In genomic region chr9:14706530-14707140, GRCh38 we compare ENCODE assay signal across 18 cellular contexts. TPM values are rescaled to one million over a fixed set of nuclear protein-coding genes. Genes with fewer than 3 reads are reported as not detected.
DNase-seq lines count a peak whose midpoint lies in the region; ATAC-seq and TF ChIP-seq lines count a peak whose summit lies in the region.
"Had no signal": no experiment of that assay in that cellular context is flagged by ENCODE, and none has a peak within 500 bp of the region (broad histone marks: within the 10 kb centered on the region; RNA-seq: fewer than 3 reads in every experiment).

No MANE protein-coding gene starts in this region.

- no peaks in the 10 kb centered on the region for H3K36me3 ChIP-seq in testis (ENCODE audit: low read depth, missing control alignments)
- H3K36me3 ChIP-seq: spleen, transverse colon had no signal

- DNase-seq in CD1c-positive myeloid dendritic cell (ENCODE audit: extremely low spot score) (peak; percentile 42), HUDEP-2 (lab: John Stamatoyannopoulos, UW; ENCODE audit: unreplicated experiment in 76 of 76) (no peak), testis (no peak), T-helper 9 cell (no peak)
- DNase-seq in NK-92 treated with Interleukin-12 subunit alpha and Interleukin-12 subunit beta, amount 100 ng/mL, for 24 hours (lab: John Stamatoyannopoulos, UW) = no peak
- DNase-seq: ACHN; effector CD4-positive, alpha-beta T cell; foreskin fibroblast; immature natural killer cell; spleen; transverse colon had no signal

- no peaks in the 10 kb centered on the region for H3K4me1 ChIP-seq in testis
- H3K4me1 ChIP-seq: parathyroid adenoma, transverse colon had no signal

- peak; percentile 77 for ATAC-seq in GM19351 (IDR thresholded peaks at IDR 0.05; ENCODE audit: unreplicated experiment)
- peak; percentile 76 for ATAC-seq in HG02678 (IDR thresholded peaks at IDR 0.05; ENCODE audit: unreplicated experiment)
- peak; percentile 61 for ATAC-seq in HG03558 (IDR thresholded peaks at IDR 0.05; ENCODE audit: extremely low read depth, unreplicated experiment)
- ATAC-seq: Panc1 had no signal

- H3K4me3 ChIP-seq in testis = no peak overlapping the region
- H3K4me3 ChIP-seq: spleen, transverse colon had no signal

- H3K27ac ChIP-seq in testis = no peak overlapping the region
- H3K27ac ChIP-seq: parathyroid adenoma, spleen, transverse colon had no signal

- H3K27me3 ChIP-seq in testis = no peaks in the 10 kb centered on the region
- H3K27me3 ChIP-seq: transverse colon had no signal

- no peak for TF ChIP-seq CTCF in testis (IDR thresholded peaks at IDR 0.05)

- 89 to 94% methylated on average over 5 of the region's 5 CpGs for WGBS in testis, 2 donors

- intact Hi-C loops in testis (cut with DNase I; ENCODE audit: low total_unique reads) = no loop called here

- TF ChIP-seq POLR2A in testis (IDR thresholded peaks at IDR 0.05) = no peak

- no peaks in the 10 kb centered on the region for H3K9me3 ChIP-seq in testis

RNA-seq across cellular contexts. Expression of gene ZDHHC21, which starts 13.4 kb away (rescaled TPM):
- total RNA-seq in testis = 10 to 100 TPM; 16.1 to 16.7 TPM
- 6.2 TPM for polyA plus RNA-seq in testis (ENCODE audit: insufficient read depth, low read depth, low replicate concordance)

RNA-seq across cellular contexts. Expression of gene CER1, which starts 15.9 kb away (rescaled TPM):
- total RNA-seq in testis = under 1 TPM; 0.25 to 0.47 TPM
- polyA plus RNA-seq in testis (ENCODE audit: insufficient read depth, low read depth, low replicate concordance) = not detected
- total RNA-seq: activated T-helper 2 cell treated with anti-CD3 and anti-CD28 coated beads, Interferon-gamma antibody, Interleukin-2, Interleukin-4, amounts not matched to agents 10 μg/mL and 5 μg/mL and 100 μg/mL, durations not matched to agents 14 hours and 24 hours and 36 hours; spleen; T-helper 1 cell treated with Interleukin-12 subunit alpha and Interleukin-12 subunit beta and Interleukin-4 antibody, amounts not matched to agents 30 ng/mL and 1 ng/mL, for 36 hours had no signal
- polyA plus RNA-seq: immature natural killer cell, spleen had no signal
